1 cellular context compared by ENCODE assay signal in the genomic region with DNA sequence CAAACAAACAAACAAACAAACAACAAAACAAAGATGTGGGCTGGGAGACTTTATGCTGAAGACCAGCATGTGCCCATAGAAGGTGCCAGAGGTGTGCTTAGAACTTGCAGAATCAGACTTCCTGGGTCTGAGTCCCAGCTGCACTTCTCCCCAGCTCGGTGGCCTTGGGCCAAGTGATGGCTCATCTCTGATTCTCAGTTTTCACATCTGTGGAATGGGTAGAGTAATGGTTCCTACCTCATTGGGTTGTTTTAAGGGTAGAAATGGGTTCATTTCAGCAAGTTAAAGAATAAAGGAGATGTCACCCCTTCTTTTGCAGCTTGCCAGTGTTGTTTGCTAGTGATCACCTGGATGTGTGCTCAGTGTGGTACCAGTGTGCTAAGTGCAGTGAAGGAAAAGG.
A peak's percentile ranks its signal among the peaks of the same experiment; 100 is the strongest.
TF ChIP-seq lines count a peak whose summit lies in the region.

No MANE protein-coding gene starts in this region.

TF ChIP-seq in HepG2, 621 proteins besides CTCF, POLR2A, EP300 and RAD21 (continued from another document):
- TF ChIP-seq, protein P1, sequence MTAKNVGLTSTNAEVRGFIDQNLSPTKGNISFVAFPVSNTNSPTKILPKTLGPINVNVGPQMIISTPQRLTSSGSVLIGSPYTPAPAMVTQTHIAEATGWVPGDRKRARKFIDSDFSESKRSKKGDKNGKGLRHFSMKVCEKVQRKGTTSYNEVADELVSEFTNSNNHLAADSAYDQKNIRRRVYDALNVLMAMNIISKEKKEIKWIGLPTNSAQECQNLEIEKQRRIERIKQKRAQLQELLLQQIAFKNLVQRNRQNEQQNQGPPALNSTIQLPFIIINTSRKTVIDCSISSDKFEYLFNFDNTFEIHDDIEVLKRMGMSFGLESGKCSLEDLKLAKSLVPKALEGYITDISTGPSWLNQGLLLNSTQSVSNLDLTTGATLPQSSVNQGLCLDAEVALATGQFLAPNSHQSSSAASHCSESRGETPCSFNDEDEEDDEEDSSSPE (CRISPR knock-in tag; IDR thresholded peaks at IDR 0.05), result no peak
- TF ChIP-seq, protein P2, sequence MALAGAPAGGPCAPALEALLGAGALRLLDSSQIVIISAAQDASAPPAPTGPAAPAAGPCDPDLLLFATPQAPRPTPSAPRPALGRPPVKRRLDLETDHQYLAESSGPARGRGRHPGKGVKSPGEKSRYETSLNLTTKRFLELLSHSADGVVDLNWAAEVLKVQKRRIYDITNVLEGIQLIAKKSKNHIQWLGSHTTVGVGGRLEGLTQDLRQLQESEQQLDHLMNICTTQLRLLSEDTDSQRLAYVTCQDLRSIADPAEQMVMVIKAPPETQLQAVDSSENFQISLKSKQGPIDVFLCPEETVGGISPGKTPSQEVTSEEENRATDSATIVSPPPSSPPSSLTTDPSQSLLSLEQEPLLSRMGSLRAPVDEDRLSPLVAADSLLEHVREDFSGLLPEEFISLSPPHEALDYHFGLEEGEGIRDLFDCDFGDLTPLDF (CRISPR knock-in tag; IDR thresholded peaks at IDR 0.05), result no peak
- TF ChIP-seq PRPF4 (IDR thresholded peaks at IDR 0.05; ENCODE audit: low read depth, low read length, poor library complexity, severe bottlenecking) (no peak), ZC3H4 (CRISPR knock-in tag; IDR thresholded peaks at IDR 0.05; ENCODE audit: borderline replicate concordance) (peak; percentile 81), ZFX (CRISPR knock-in tag; IDR thresholded peaks at IDR 0.05; ENCODE audit: low read depth) (no peak), DNMT3B (CRISPR knock-in tag; conservative IDR thresholded peaks at IDR 0.05) (no peak), HNF4A (CRISPR knock-in tag; IDR thresholded peaks at IDR 0.05) (no peak), ATM (IDR thresholded peaks at IDR 0.05; ENCODE audit: borderline replicate concordance) (no peak), EHMT2 (IDR thresholded peaks at IDR 0.05; ENCODE audit: borderline replicate concordance, low read depth, low read length) (no peak), ZMYM4 (CRISPR knock-in tag; IDR thresholded peaks at IDR 0.05) (no peak), MYC (CRISPR knock-in tag; IDR thresholded peaks at IDR 0.05; ENCODE audit: borderline replicate concordance) (no peak), MAZ (IDR thresholded peaks at IDR 0.05; ENCODE audit: borderline replicate concordance, low read depth, low read length) (no peak), MAZ (CRISPR knock-in tag; IDR thresholded peaks at IDR 0.05; ENCODE audit: low read depth) (no peak), SMC3 (IDR thresholded peaks at IDR 0.05; ENCODE audit: low read length) (no peak), GPN1 (CRISPR knock-in tag; IDR thresholded peaks at IDR 0.05; ENCODE audit: borderline replicate concordance) (no peak), YY1 (IDR thresholded peaks at IDR 0.05; ENCODE audit: insufficient read depth, insufficient replicate concordance, low read depth, low read length) (no peak), POGZ (CRISPR knock-in tag; IDR thresholded peaks at IDR 0.05) (no peak), ZNF337 (CRISPR knock-in tag; IDR thresholded peaks at IDR 0.05; ENCODE audit: borderline replicate concordance, low read depth) (no peak), ZNF562 (CRISPR knock-in tag; IDR thresholded peaks at IDR 0.05; ENCODE audit: borderline replicate concordance) (no peak), RBM22 (optimal IDR thresholded peaks at IDR 0.05; ENCODE audit: low read length) (peak; percentile 61)
- TF ChIP-seq, protein P3, sequence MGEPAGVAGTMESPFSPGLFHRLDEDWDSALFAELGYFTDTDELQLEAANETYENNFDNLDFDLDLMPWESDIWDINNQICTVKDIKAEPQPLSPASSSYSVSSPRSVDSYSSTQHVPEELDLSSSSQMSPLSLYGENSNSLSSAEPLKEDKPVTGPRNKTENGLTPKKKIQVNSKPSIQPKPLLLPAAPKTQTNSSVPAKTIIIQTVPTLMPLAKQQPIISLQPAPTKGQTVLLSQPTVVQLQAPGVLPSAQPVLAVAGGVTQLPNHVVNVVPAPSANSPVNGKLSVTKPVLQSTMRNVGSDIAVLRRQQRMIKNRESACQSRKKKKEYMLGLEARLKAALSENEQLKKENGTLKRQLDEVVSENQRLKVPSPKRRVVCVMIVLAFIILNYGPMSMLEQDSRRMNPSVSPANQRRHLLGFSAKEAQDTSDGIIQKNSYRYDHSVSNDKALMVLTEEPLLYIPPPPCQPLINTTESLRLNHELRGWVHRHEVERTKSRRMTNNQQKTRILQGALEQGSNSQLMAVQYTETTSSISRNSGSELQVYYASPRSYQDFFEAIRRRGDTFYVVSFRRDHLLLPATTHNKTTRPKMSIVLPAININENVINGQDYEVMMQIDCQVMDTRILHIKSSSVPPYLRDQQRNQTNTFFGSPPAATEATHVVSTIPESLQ (CRISPR knock-in tag; conservative IDR thresholded peaks at IDR 0.05), result no peak
- TF ChIP-seq, protein P4, sequence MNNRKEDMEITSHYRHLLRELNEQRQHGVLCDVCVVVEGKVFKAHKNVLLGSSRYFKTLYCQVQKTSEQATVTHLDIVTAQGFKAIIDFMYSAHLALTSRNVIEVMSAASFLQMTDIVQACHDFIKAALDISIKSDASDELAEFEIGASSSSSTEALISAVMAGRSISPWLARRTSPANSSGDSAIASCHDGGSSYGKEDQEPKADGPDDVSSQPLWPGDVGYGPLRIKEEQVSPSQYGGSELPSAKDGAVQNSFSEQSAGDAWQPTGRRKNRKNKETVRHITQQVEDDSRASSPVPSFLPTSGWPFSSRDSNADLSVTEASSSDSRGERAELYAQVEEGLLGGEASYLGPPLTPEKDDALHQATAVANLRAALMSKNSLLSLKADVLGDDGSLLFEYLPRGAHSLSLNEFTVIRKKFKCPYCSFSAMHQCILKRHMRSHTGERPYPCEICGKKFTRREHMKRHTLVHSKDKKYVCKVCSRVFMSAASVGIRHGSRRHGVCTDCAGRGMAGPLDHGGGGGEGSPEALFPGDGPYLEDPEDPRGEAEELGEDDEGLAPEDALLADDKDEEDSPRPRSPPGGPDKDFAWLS (CRISPR knock-in tag; IDR thresholded peaks at IDR 0.05; ENCODE audit: borderline replicate concordance), result no peak
- TF ChIP-seq, protein P5, sequence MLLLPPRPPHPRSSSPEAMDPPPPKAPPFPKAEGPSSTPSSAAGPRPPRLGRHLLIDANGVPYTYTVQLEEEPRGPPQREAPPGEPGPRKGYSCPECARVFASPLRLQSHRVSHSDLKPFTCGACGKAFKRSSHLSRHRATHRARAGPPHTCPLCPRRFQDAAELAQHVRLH (CRISPR knock-in tag; IDR thresholded peaks at IDR 0.05; ENCODE audit: borderline replicate concordance, low read depth), result no peak
